Comparison of ENCODE assay signal across 8 cellular contexts in genomic region chr20:62010551-62011402, GRCh38. TPM values are rescaled to one million over a fixed set of nuclear protein-coding genes. Genes with fewer than 3 reads are reported as not detected.
DNase-seq lines count a peak whose midpoint lies in the region; ATAC-seq, FAIRE-seq and TF ChIP-seq lines count a peak whose summit lies in the region.

No MANE protein-coding gene starts in this region.

- H3K4me2 ChIP-seq in Loucy (ENCODE audit: low read depth, low read length, poor library complexity, severe bottlenecking) = no peak overlapping the region
- H3K4me2 ChIP-seq in K562 (ENCODE audit: insufficient read depth, low read length) = no peak overlapping the region

- POLR2A ChIA-PET in K562 (lab: Yijun Ruan, JAX) = interaction anchor here (0.6 to 1.4 kb wide), 7 partner anchors 9 to 199 kb away, joined by 3 to 7 read pairs (median 4); no protein-coding TSS in a partner anchor

- ATAC-seq in K562 = peak; percentile 92
- no peak for ATAC-seq in HG03196 (IDR thresholded peaks at IDR 0.05; ENCODE audit: unreplicated experiment)
- ATAC-seq in HG03280 (IDR thresholded peaks at IDR 0.05; ENCODE audit: unreplicated experiment) = no peak

- H3K4me1 ChIP-seq in Loucy (ENCODE audit: insufficient read depth, low read length, poor library complexity, severe bottlenecking) (no peaks in the 10 kb centered on the region), K562 (replicated peaks in 1 of 2; ENCODE audit: control insufficient read depth in 2 of 2, insufficient read depth in 2 of 2, low read length in 2 of 2) (peaks cover 0 to 19% of the 10 kb centered on the region in 2 experiments; a peak in 2 of 5 replicates)

- BruUV-seq in K562 (replicated peaks; lab: Mats Ljungman, UMichigan) = no TSS peak

- intact Hi-C loops in K562 (cut with micrococcal nuclease) = loop anchor here (5.0 kb wide), 2 partner anchors 132 to 147 kb away; partner anchors contain the start of genes PSMA7 and SS18L1

- peak; percentile 66 for DNase-seq in ELF-1 (ENCODE audit: low read depth, low spot score)
- DNase-seq in UCSD-AML1 (lab: John Stamatoyannopoulos, UW; ENCODE audit: unreplicated experiment) = peak; percentile 35
- peak; percentile 51 to 73 (median 62) for DNase-seq in K562 (ENCODE audit: extremely low read depth in 1 of 4, low spot score in 3 of 4)
- peak in 29 of 51 donors; percentile 3 to 76 (median 31) for DNase-seq in hypothalamus (lab: John Stamatoyannopoulos, UW)
- peak; percentile 27 to 53 (median 27) for DNase-seq in stimulated activated CD4-positive, alpha-beta T cell treated with anti-CD3 and anti-CD28 coated beads, Interleukin-12 subunit alpha, Interleukin-12 subunit beta, amount 100 ng/mL, for 48 hours (ENCODE audit: low read depth in 2 of 3, low spot score in 1 of 3)

- H4K20me1 ChIP-seq in Loucy (ENCODE audit: insufficient read depth, low read length, poor library complexity, severe bottlenecking) (peaks cover 8% of the 10 kb centered on the region), K562 (replicated peaks; ENCODE audit: control insufficient read depth, insufficient read depth, low read length) (peaks cover 9% of the 10 kb centered on the region; the same call in 1 of the 2 replicates)

- 44% methylated on average over 13 of the region's 13 CpGs for WGBS in K562 (ENCODE audit: insufficient coverage, low coverage, missing lambda C conversion rate)

- peaks cover 73% of the 10 kb centered on the region; the same call in 1 of the 2 replicates for H3K36me3 ChIP-seq in Loucy (ENCODE audit: insufficient read depth, low read length)
- H3K36me3 ChIP-seq in K562 (ENCODE audit: control insufficient read depth, insufficient read depth, low read length) = peaks cover 79% of the 10 kb centered on the region

- TF ChIP-seq RAD21 in K562 (CRISPR knock-in tag; conservative IDR thresholded peaks at IDR 0.05 in 1 of 2, IDR thresholded peaks at IDR 0.05 in 1 of 2) = peak; percentile 81 to 85

- peak; percentile 93 for FAIRE-seq in K562 (lab: Jason Lieb, UNC)

- H3K27me3 ChIP-seq in Loucy (ENCODE audit: insufficient read depth, low read length, poor library complexity, severe bottlenecking) = no peaks in the 10 kb centered on the region
- no peaks in the 10 kb centered on the region for H3K27me3 ChIP-seq in K562 (ENCODE audit: control insufficient read depth in 2 of 2, insufficient read depth in 2 of 2, low read length in 2 of 2)

- no peaks in the 10 kb centered on the region for H3K9me2 ChIP-seq in Loucy (replicated peaks; ENCODE audit: low read depth, low read length)

- H3K9me3 ChIP-seq in Loucy (ENCODE audit: insufficient read depth, low read depth, low read length) (no peaks in the 10 kb centered on the region), K562 (replicated peaks; ENCODE audit: control insufficient read depth, insufficient read depth, low read depth, low read length) (no peaks in the 10 kb centered on the region)

- H2AFZ ChIP-seq in Loucy (ENCODE audit: low read length) (no peak overlapping the region), K562 (ENCODE audit: low read depth, low read length) (no peak overlapping the region)

- H3K4me3 ChIP-seq in Loucy (ENCODE audit: low read length, poor library complexity, severe bottlenecking) (no peak overlapping the region), K562 (no peak overlapping the region)

- no peak for TF ChIP-seq EP300 in K562 (IDR thresholded peaks at IDR 0.05; ENCODE audit: low read length)

- CTCF ChIA-PET in K562 (lab: Yijun Ruan, JAX; ENCODE audit: low intra/inter-chr PET ratio) = interaction anchor here (0.7 to 2.0 kb wide), 5 partner anchors 126 to 797 kb away, joined by 3 to 13 read pairs (median 3); no protein-coding TSS in a partner anchor

- no peaks in the 10 kb centered on the region for H3F3A ChIP-seq in Loucy (ENCODE audit: low read depth)

- H3K9me1 ChIP-seq in K562 (ENCODE audit: control insufficient read depth, insufficient read depth, low read length) = no peaks in the 10 kb centered on the region

- in situ Hi-C loops in K562 (cut with MboI) = no loop called here

- H3K79me2 ChIP-seq in Loucy (ENCODE audit: insufficient read depth, low read length) (peaks cover 19% of the 10 kb centered on the region; the same call in 1 of the 2 replicates), K562 (ENCODE audit: control insufficient read depth, insufficient read depth, low read length) (peaks cover 20% of the 10 kb centered on the region)

- no peak for TF ChIP-seq POLR2A in K562 (conservative IDR thresholded peaks at IDR 0.05)

- H3K9ac ChIP-seq in Loucy (ENCODE audit: low read depth, low read length, poor library complexity, severe bottlenecking) (no peak overlapping the region), K562 (ENCODE audit: insufficient read depth in 1 of 2, low read depth in 2 of 2, low read length in 2 of 2) (no peak overlapping the region)

- peak; percentile 70 for TF ChIP-seq CTCF in Loucy (conservative IDR thresholded peaks at IDR 0.05; ENCODE audit: low read length)
- TF ChIP-seq CTCF in K562 (IDR thresholded peaks at IDR 0.05 in 2 of 3, conservative IDR thresholded peaks at IDR 0.05 in 1 of 3; ENCODE audit: insufficient read depth in 2 of 3, low read depth in 1 of 3, low read length in 3 of 3) = peak; percentile 70 to 87 (median 70)

- no peak overlapping the region for H3K27ac ChIP-seq in K562 (ENCODE audit: extremely low read depth, low read depth, low read length)

TF ChIP-seq in K562, 482 proteins besides CTCF, POLR2A, EP300 and RAD21 (continues in another document):
- TF ChIP-seq, protein P1, sequence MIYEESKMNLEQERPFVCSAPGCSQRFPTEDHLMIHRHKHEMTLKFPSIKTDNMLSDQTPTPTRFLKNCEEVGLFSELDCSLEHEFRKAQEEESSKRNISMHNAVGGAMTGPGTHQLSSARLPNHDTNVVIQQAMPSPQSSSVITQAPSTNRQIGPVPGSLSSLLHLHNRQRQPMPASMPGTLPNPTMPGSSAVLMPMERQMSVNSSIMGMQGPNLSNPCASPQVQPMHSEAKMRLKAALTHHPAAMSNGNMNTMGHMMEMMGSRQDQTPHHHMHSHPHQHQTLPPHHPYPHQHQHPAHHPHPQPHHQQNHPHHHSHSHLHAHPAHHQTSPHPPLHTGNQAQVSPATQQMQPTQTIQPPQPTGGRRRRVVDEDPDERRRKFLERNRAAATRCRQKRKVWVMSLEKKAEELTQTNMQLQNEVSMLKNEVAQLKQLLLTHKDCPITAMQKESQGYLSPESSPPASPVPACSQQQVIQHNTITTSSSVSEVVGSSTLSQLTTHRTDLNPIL (CRISPR knock-in tag; IDR thresholded peaks at IDR 0.05) = no peak
- TF ChIP-seq ATF7 (IDR thresholded peaks at IDR 0.05) = no peak
- no peak for TF ChIP-seq PPARD (CRISPR knock-in tag; IDR thresholded peaks at IDR 0.05)
- no peak for TF ChIP-seq CEBPB (tag; IDR thresholded peaks at IDR 0.05)
- no peak for TF ChIP-seq ZSCAN29 (IDR thresholded peaks at IDR 0.05)
- TF ChIP-seq KHSRP (IDR thresholded peaks at IDR 0.05) = no peak
- no peak for TF ChIP-seq PHTF2 (CRISPR knock-in tag; IDR thresholded peaks at IDR 0.05)
- TF ChIP-seq, protein P2, sequence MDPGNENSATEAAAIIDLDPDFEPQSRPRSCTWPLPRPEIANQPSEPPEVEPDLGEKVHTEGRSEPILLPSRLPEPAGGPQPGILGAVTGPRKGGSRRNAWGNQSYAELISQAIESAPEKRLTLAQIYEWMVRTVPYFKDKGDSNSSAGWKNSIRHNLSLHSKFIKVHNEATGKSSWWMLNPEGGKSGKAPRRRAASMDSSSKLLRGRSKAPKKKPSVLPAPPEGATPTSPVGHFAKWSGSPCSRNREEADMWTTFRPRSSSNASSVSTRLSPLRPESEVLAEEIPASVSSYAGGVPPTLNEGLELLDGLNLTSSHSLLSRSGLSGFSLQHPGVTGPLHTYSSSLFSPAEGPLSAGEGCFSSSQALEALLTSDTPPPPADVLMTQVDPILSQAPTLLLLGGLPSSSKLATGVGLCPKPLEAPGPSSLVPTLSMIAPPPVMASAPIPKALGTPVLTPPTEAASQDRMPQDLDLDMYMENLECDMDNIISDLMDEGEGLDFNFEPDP (CRISPR knock-in tag; IDR thresholded peaks at IDR 0.05) = no peak
- no peak for TF ChIP-seq FUS (optimal IDR thresholded peaks at IDR 0.05; ENCODE audit: low read depth, low read length)
- TF ChIP-seq, protein P3, sequence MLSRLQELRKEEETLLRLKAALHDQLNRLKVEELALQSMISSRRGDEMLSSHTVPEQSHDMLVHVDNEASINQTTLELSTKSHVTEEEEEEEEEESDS (CRISPR knock-in tag; IDR thresholded peaks at IDR 0.05) = no peak
- peak; percentile 40 for TF ChIP-seq USF2 (CRISPR knock-in tag; IDR thresholded peaks at IDR 0.05)

RNA-seq across cellular contexts. Expression of gene TAF4, which starts 54.9 kb away (rescaled TPM):
- 55.2 and 60.4 TPM in 2 replicates for total RNA-seq in K562 (2011; cell fraction: chromatin; rRNA removed; ENCODE audit: low replicate concordance)
- 24.2 and 29.5 TPM in 2 replicates for total RNA-seq in K562 (2011; cell fraction: nucleolus; rRNA removed)
- total RNA-seq in K562 (2011; cell fraction: nucleoplasm; rRNA removed) = 37.6 and 39.3 TPM in 2 replicates
- 5.3 and 6.7 TPM in 2 replicates for total RNA-seq in K562 (2014; rRNA removed)
- total RNA-seq in K562 (2014; rRNA removed; fragmentation: Illumina TruSeq; extraction: Trizol) = 5.7 and 7.1 TPM in 2 replicates
- total RNA-seq in K562 (2015; rRNA removed; fragmentation: Illumina TruSeq; extraction: Trizol) = 5.6 and 7.8 TPM in 2 replicates
- 20.4 and 28.3 TPM in 2 replicates for total RNA-seq in K562 (2021)
- 3.6 and 3.9 TPM in 2 replicates for polyA plus RNA-seq in K562 (2011; rRNA removed)
- 3.1 and 9.7 TPM in 2 replicates for polyA plus RNA-seq in K562 (2011; cell fraction: cytosol; rRNA removed)
- polyA plus RNA-seq in K562 (2011; cell fraction: nucleus; rRNA removed) = 7.7 and 13.2 TPM in 2 replicates
- 10.2 and 14.4 TPM in 2 replicates for polyA plus RNA-seq in K562 (2012)
- polyA plus RNA-seq in K562 (2014; fragmentation: Illumina TruSeq; extraction: Trizol) = 12.4 and 14.6 TPM in 2 replicates
- under 1 TPM; 0.44 to 0.48 TPM for polyA plus RNA-seq in K562 (2014; fragmentation: Nextera tagmentation; extraction: Ambion mirVana)
- polyA plus RNA-seq in K562 (2014; rRNA removed) = 11.5 and 11.6 TPM in 2 replicates
- 5.4 and 5.6 TPM in 2 replicates for polyA minus RNA-seq in K562 (2011; rRNA and poly(A)+ RNA removed)
- 16.1 and 22.1 TPM in 2 replicates for polyA minus RNA-seq in K562 (2011; cell fraction: cytosol; rRNA and poly(A)+ RNA removed)
- polyA minus RNA-seq in K562 (2011; cell fraction: nucleus; rRNA and poly(A)+ RNA removed) = 6.1 and 8.2 TPM in 2 replicates
